In genomic region chr19:52637718-52638585, GRCh38 we compare ENCODE assay signal across 8 cellular contexts. TPM values are rescaled to one million over a fixed set of nuclear protein-coding genes. Genes with fewer than 3 reads are reported as not detected.
A peak's percentile ranks its signal among the peaks of the same experiment; 100 is the strongest.
DNase-seq lines count a peak whose midpoint lies in the region; ATAC-seq and TF ChIP-seq lines count a peak whose summit lies in the region.

TSS of gene ZNF83 (minus strand) at chr19:52638355.

- TF ChIP-seq POLR2A in esophagus muscularis mucosa (IDR thresholded peaks at IDR 0.05; ENCODE audit: low read depth) = no peak

- no peaks in the 10 kb centered on the region for H4K20me1 ChIP-seq in PC-3 (ENCODE audit: low read length)

- peak within 1 kb of the TSS; percentile 80 for H2AFZ ChIP-seq in PC-3 (ENCODE audit: low read length)

- CTCF ChIA-PET in PC-3 (lab: Charles Lee) = no interaction called here

- H3K9me2 ChIP-seq in PC-3 (replicated peaks; ENCODE audit: low read length) = no peaks in the 10 kb centered on the region

- H3K4me3 Mint-ChIP-seq in activated T-cell treated with anti-CD3 and anti-CD28 coated beads, Interleukin-2, amount 50 U/mL, for 4 hours = peak within 1 kb of the TSS; percentile 91

- H3K9me3 ChIP-seq in HUES64 (ENCODE audit: insufficient read depth, low read depth, low read length) = no peaks in the 10 kb centered on the region
- H3K9me3 ChIP-seq in PC-3 (ENCODE audit: low read length) = no peaks in the 10 kb centered on the region
- no peaks in the 10 kb centered on the region for H3K9me3 ChIP-seq in esophagus muscularis mucosa
- no peaks in the 10 kb centered on the region for H3K9me3 ChIP-seq in muscle layer of duodenum (ENCODE audit: control insufficient read depth in 1 of 2, low read length in 2 of 2)

- peaks cover 7% of the 10 kb centered on the region; the same call in 1 of the 2 replicates for H3K36me3 ChIP-seq in HUES64 (ENCODE audit: insufficient read depth, low read length)
- H3K36me3 ChIP-seq in PC-3 (ENCODE audit: low read depth, low read length) = no peaks in the 10 kb centered on the region; the same call in 1 of the 2 replicates
- H3K36me3 ChIP-seq in esophagus muscularis mucosa = peaks cover 0 to 22% (median 11%) of the 10 kb centered on the region in 4 donors
- peaks cover 0 to 2% of the 10 kb centered on the region in 2 donors for H3K36me3 ChIP-seq in muscle layer of duodenum (ENCODE audit: control insufficient read depth in 1 of 2, insufficient read depth in 2 of 2, low read length in 2 of 2)

- no peak for TF ChIP-seq CTCF in PC-3 (conservative IDR thresholded peaks at IDR 0.05; ENCODE audit: low read depth, low read length)
- TF ChIP-seq CTCF in esophagus muscularis mucosa (IDR thresholded peaks at IDR 0.05) = peak in 1 of 3 experiments; percentile 12

- H3K79me2 ChIP-seq in PC-3 (ENCODE audit: low read length) = peaks cover 7% of the 10 kb centered on the region; the same call in 1 of the 2 replicates

- H3K27me3 ChIP-seq in HUES64 (ENCODE audit: insufficient read depth, low read length) (0 out of 2 replicates have a peak, but pooled peaks cover 3% of the 10 kb centered on the region), PC-3 (ENCODE audit: low read length) (no peaks in the 10 kb centered on the region), esophagus muscularis mucosa (no peaks in the 10 kb centered on the region), muscle layer of duodenum (ENCODE audit: low read depth, low read length) (no peaks in the 10 kb centered on the region)

- H3K36me3 Mint-ChIP-seq in activated T-cell treated with anti-CD3 and anti-CD28 coated beads, Interleukin-2, amount 50 U/mL, for 4 hours (ENCODE audit: insufficient read depth) = peaks cover 25% of the 10 kb centered on the region

- H3F3A ChIP-seq in PC-3 (ENCODE audit: low read length, unreplicated experiment) = no peaks in the 10 kb centered on the region

- H3K4me2 ChIP-seq in PC-3 (ENCODE audit: low read length) = peak within 1 kb of the TSS; percentile 99

- H3K4me1 ChIP-seq in HUES64 (ENCODE audit: insufficient read depth, low read length) = no peaks in the 10 kb centered on the region; the same call in none of the 2 replicates
- peaks cover 7% of the 10 kb centered on the region; the same call in 1 of the 2 replicates for H3K4me1 ChIP-seq in PC-3 (ENCODE audit: insufficient read depth, low read length)
- peaks cover 13 to 21% (median 19%) of the 10 kb centered on the region in 4 donors for H3K4me1 ChIP-seq in esophagus muscularis mucosa
- peaks cover 4 to 6% of the 10 kb centered on the region in 2 donors for H3K4me1 ChIP-seq in muscle layer of duodenum (ENCODE audit: control insufficient read depth in 1 of 2, insufficient read depth in 2 of 2, low read length in 2 of 2)

- whole genome bisulfite sequencing in HUES64 = 1% methylated on average over 55 of the region's 55 CpGs
- WGBS in esophagus muscularis mucosa = 0% methylated on average over 35 of the region's 55 CpGs

- H3K4me3 ChIP-seq in HUES64 (ENCODE audit: low read length) (peak within 1 kb of the TSS; percentile 86), PC-3 (ENCODE audit: low read length) (peak within 1 kb of the TSS; percentile 78), esophagus muscularis mucosa (peak within 1 kb of the TSS; percentile 65 to 76 (median 74)), muscle layer of duodenum (ENCODE audit: low read depth in 1 of 2, low read length in 2 of 2) (peak within 1 kb of the TSS; percentile 86 to 87)

- H3K9ac ChIP-seq in HUES64 (ENCODE audit: low read depth, low read length) (peak within 1 kb of the TSS; percentile 80), PC-3 (ENCODE audit: low read length) (peak within 1 kb of the TSS; percentile 92)

- peaks cover 16% of the 10 kb centered on the region for H3K4me1 Mint-ChIP-seq in activated T-cell treated with anti-CD3 and anti-CD28 coated beads, Interleukin-2, amount 50 U/mL, for 4 hours (ENCODE audit: low read depth)

- POLR2A ChIA-PET in PC-3 (lab: Charles Lee; ENCODE audit: unreplicated experiment) = no interaction called here

- no peak for TF ChIP-seq EP300 in esophagus muscularis mucosa (IDR thresholded peaks at IDR 0.05)

- H3K9me3 Mint-ChIP-seq in activated T-cell treated with anti-CD3 and anti-CD28 coated beads, Interleukin-2, amount 50 U/mL, for 4 hours = peaks cover 23% of the 10 kb centered on the region

- H3K27me3 Mint-ChIP-seq in activated T-cell treated with anti-CD3 and anti-CD28 coated beads, Interleukin-2, amount 50 U/mL, for 4 hours (ENCODE audit: low read depth) = no peaks in the 10 kb centered on the region

- DNase-seq in COLO668 (lab: John Stamatoyannopoulos, UW; ENCODE audit: unreplicated experiment) (peak; percentile 97), PC-3 (peak; percentile 98), esophagus muscularis mucosa (ENCODE audit: extremely low spot score) (peak; percentile 99)
- peak; percentile 91 for DNase-seq in activated T-cell treated with anti-CD3 and anti-CD28 coated beads, Interleukin-2, amount 50 U/mL, for 4 hours
- DNase-seq in stimulated activated CD8-positive, alpha-beta memory T cell treated with anti-CD3 and anti-CD28 coated beads, Interleukin-7, amount 100 ng/mL, for 24 hours (ENCODE audit: low read depth) = peak; percentile 81

- TSS peak; percentile 78 for BruUV-seq in PC-3 (replicated peaks; lab: Mats Ljungman, UMichigan)

- intact Hi-C loops in PC-3 (cut with micrococcal nuclease) (loop anchor here (1.0 to 5.0 kb wide), 4 partner anchors 54 to 111 kb away; partner anchors contain the start of gene ZNF808), esophagus muscularis mucosa (cut with DNase I) (loop anchor here (2.0 to 5.0 kb wide), 2 partner anchors 36 to 53 kb away; no protein-coding TSS in a partner anchor)

- ATAC-seq in GM21390 (IDR thresholded peaks at IDR 0.05; ENCODE audit: unreplicated experiment) (peak; percentile 75), PC-3 (peak; percentile 86)
- peak; percentile 96 to 97 for ATAC-seq in activated T-cell treated with anti-CD3 and anti-CD28 coated beads, Interleukin-2, amount 50 U/mL, for 4 hours

- H3K27ac ChIP-seq in HUES64 (ENCODE audit: low read depth, low read length) = peak within 1 kb of the TSS; percentile 91
- H3K27ac ChIP-seq in PC-3 (ENCODE audit: low read length) = peak within 1 kb of the TSS; percentile 88
- H3K27ac ChIP-seq in esophagus muscularis mucosa (replicated peaks in 1 of 4) = peak within 1 kb of the TSS; percentile 68 to 94 (median 86)
- peak within 1 kb of the TSS; percentile 92 for H3K27ac ChIP-seq in muscle layer of duodenum (ENCODE audit: low read length)

RNA-seq across cellular contexts. Expression of gene ZNF83, which starts in this region (rescaled TPM):
- 18.2 TPM for polyA plus RNA-seq in HUES64 (2013, experiment 1 of 2)
- polyA plus RNA-seq in HUES64 (2013, experiment 2 of 2) = 23.2 TPM
- total RNA-seq in PC-3 (2014; rRNA removed) (32.9 and 45.4 TPM in 2 replicates), esophagus muscularis mucosa (10 to 100 TPM; 29.7 to 55.6 (median 34.1) TPM)
- total RNA-seq in activated T-cell treated with anti-CD3 and anti-CD28 coated beads, Interleukin-2, amount 50 U/mL, for 4 hours = 1 to 10 TPM; 7.9 to 9.0 (median 8.8) TPM

Comparison
In these comparisons a context has a peak if more than half of its experiments do, and no peak if none do; other contexts are left out.
1. Peak in every context shown above with its lines: DNase-seq, ATAC-seq, H3K4me3 ChIP-seq and H3K27ac ChIP-seq.